10 cellular contexts compared by ENCODE assay signal in the genomic region with DNA sequence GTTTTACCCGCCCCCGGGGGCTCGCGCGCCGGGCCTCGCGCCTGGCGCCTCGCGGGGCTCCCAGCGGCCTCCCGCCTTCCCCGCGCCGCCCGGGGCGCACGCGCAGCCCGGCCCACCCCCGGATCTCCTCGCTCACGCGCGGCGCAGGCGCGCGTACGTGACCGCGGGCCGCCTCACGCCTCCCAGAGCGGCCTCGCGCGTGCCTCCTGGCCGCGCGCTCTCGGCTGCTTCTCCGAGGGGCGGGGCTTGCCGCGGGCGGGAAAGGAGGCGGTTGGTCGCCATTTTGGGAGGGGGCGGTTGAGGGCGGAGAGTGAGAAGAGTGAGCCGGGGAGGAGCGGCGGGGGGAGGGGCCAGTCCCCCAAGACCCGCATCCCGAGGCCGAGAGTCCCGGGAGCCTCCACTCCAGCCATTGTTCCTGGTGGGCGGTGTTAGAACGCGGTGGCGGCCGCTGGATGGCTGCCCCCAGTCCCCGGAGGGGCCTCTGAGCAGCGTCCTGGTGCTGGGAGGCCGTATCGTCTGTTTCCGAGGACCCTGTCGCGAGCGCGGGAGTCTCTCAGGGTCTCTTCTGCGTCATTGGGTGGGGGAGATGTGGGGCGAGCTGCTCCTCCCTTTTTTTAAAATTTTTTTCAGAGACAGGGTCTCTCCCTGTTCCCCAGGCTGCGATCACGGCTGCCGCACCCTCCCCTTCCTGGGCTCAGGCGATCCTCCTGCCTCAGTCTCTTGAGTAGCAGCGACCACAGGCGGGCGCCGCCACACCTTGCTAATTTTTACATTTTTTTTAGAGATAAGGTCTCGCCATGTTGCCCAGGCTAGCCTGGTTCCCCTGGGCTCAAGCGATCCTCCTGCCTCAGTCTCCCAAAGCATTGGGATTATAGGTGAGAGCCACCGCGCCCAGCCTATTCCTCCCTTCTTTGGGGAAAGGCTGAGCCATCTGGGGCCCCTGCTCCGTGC. TPM values are rescaled to one million over a fixed set of nuclear protein-coding genes. Genes with fewer than 3 reads are reported as not detected.
DNase-seq lines count a peak whose midpoint lies in the region; ATAC-seq and TF ChIP-seq lines count a peak whose summit lies in the region.
"Had no signal": no experiment of that assay in that cellular context is flagged by ENCODE, and none has a peak within 500 bp of the region (broad histone marks: within the 10 kb centered on the region; RNA-seq: fewer than 3 reads in every experiment).

Gene ZNF541, minus strand, starts transcription at position 73 of the 951 bp plus-strand sequence. CDS start 17,292 bp downstream, outside the sequence.

- peak; percentile 59 to 82 (median 63) for DNase-seq in Peyer's patch
- DNase-seq in activated gamma-delta T cell treated with anti-CD3 and anti-CD28 coated beads, Interleukin-2, amount 50 U/mL, for 16 hours (ENCODE audit: low read depth): peak; percentile 72
- peak; percentile 54 to 72 for DNase-seq in heart right ventricle
- peak; percentile 80 for DNase-seq in stimulated activated CD4-positive, alpha-beta T cell treated with anti-CD3 and anti-CD28 coated beads, Interleukin-15, amount 100 ng/mL, for 1 hour (ENCODE audit: low read depth in 1 of 2, low spot score in 1 of 2)
- no peak for DNase-seq in NCI-H1436 (lab: John Stamatoyannopoulos, UW)

- no peak for TF ChIP-seq POLR2A in Peyer's patch (IDR thresholded peaks at IDR 0.05)

- H3K4me3 ChIP-seq in Peyer's patch (peak within 1 kb of the TSS; percentile 25 to 41 (median 39)), heart right ventricle (peak within 1 kb of the TSS in 9 of 10 donors; percentile 23 to 57 (median 49))

- ATAC-seq in heart right ventricle (peak; percentile 69 to 92 (median 78)), HG03175 (IDR thresholded peaks at IDR 0.05; ENCODE audit: unreplicated experiment) (no peak), HG03280 (IDR thresholded peaks at IDR 0.05; ENCODE audit: unreplicated experiment) (no peak), GM19397 (IDR thresholded peaks at IDR 0.05; ENCODE audit: unreplicated experiment) (no peak)

- WGBS in heart right ventricle, 2 donors: 15 to 17% methylated on average over 59 to 88 of the region's 88 CpGs

- H3K9me3 ChIP-seq in Peyer's patch (no peaks in the 10 kb centered on the region), heart right ventricle (no peaks in the 10 kb centered on the region)

- H3K27ac ChIP-seq in Peyer's patch (no peak within 1 kb of the TSS), heart right ventricle (peak within 1 kb of the TSS in 1 of 10 donors; percentile 44)
- H3K27ac ChIP-seq: KMS-11 had no signal

- H3K4me1 ChIP-seq in Peyer's patch (peaks cover 0 to 11% (median 5%) of the 10 kb centered on the region in 4 donors), heart right ventricle (peaks cover 0 to 6% (median 5%) of the 10 kb centered on the region in 9 donors)

- H3K36me3 ChIP-seq in Peyer's patch: no peaks in the 10 kb centered on the region
- no peaks in the 10 kb centered on the region for H3K36me3 ChIP-seq in heart right ventricle

- H3K27me3 ChIP-seq in Peyer's patch: no peaks in the 10 kb centered on the region
- H3K27me3 ChIP-seq in heart right ventricle: peaks cover 0 to 13% (median 0%) of the 10 kb centered on the region in 7 donors

- intact Hi-C loops in heart right ventricle (cut with DNase I): no loop called here

- TF ChIP-seq CTCF in Peyer's patch (IDR thresholded peaks at IDR 0.05) (no peak), heart right ventricle (IDR thresholded peaks at IDR 0.05) (no peak)

RNA-seq across cellular contexts. Expression of gene ZNF541, which starts in this region (rescaled TPM):
- total RNA-seq in Peyer's patch (not detected), heart right ventricle (1 to 10 TPM in 7 of 10 donors, under 1 TPM in 3; 0.56 to 3.7 (median 1.8) TPM)
- polyA plus RNA-seq in heart right ventricle: under 1 TPM; 0.23 to 0.88 TPM
- total RNA-seq: renal cortical epithelial cell had no signal

Comparison
In these comparisons a context has a peak if more than half of its experiments do, and no peak if none do; other contexts are left out.
1. Peak in DNase-seq and H3K4me3 ChIP-seq in Peyer's patch; RNA of the gene not detected or under 1 TPM.
2. ATAC-seq: peak in heart right ventricle (8 of 8); none in HG03175 (single experiment), HG03280 (single experiment) and GM19397 (single experiment).